ENCODE assay signal across 3 cellular contexts in genomic region chr4:71495454-71495853, GRCh38.
"Had no signal": no experiment of that assay in that cellular context is flagged by ENCODE, and none has a peak within 500 bp of the region (broad histone marks: within the 10 kb centered on the region; RNA-seq: fewer than 3 reads in every experiment).

No MANE protein-coding gene starts in this region.

- ATAC-seq: GM12878 had no signal

- H3K4me3 ChIP-seq: GM12878 had no signal

- DNase-seq: GDM1, GF-D8 had no signal
